9 cellular contexts compared by ENCODE assay signal in genomic region chr1:15178571-15179484, GRCh38. TPM values are rescaled to one million over a fixed set of nuclear protein-coding genes. Genes with fewer than 3 reads are reported as not detected.
DNase-seq lines count a peak whose midpoint lies in the region; TF ChIP-seq lines count a peak whose summit lies in the region.
"Had no signal": no experiment of that assay in that cellular context is flagged by ENCODE, and none has a peak within 500 bp of the region (broad histone marks: within the 10 kb centered on the region; RNA-seq: fewer than 3 reads in every experiment).

No MANE protein-coding gene starts in this region.

- no peak overlapping the region for H3K9ac ChIP-seq in rectal smooth muscle tissue (ENCODE audit: low read length)

- H3K4me3 ChIP-seq in Peyer's patch: no peak overlapping the region
- no peak overlapping the region for H3K4me3 ChIP-seq in rectal smooth muscle tissue (ENCODE audit: low read length)
- H3K4me3 ChIP-seq in suprapubic skin: no peak overlapping the region
- H3K4me3 ChIP-seq in lower leg skin (ENCODE audit: low read depth, poor library complexity, severe bottlenecking): no peak overlapping the region
- H3K4me3 ChIP-seq: HAP-1 had no signal

- H3K27me3 ChIP-seq in Peyer's patch (no peaks in the 10 kb centered on the region), rectal smooth muscle tissue (ENCODE audit: control insufficient read depth, insufficient read depth, low read length) (no peaks in the 10 kb centered on the region), suprapubic skin (no peaks in the 10 kb centered on the region)

- TF ChIP-seq CTCF in Peyer's patch (IDR thresholded peaks at IDR 0.05) (no peak), suprapubic skin (IDR thresholded peaks at IDR 0.05) (no peak), lower leg skin (IDR thresholded peaks at IDR 0.05) (no peak)

- TF ChIP-seq POLR2A in Peyer's patch (IDR thresholded peaks at IDR 0.05): no peak
- TF ChIP-seq POLR2A in suprapubic skin (IDR thresholded peaks at IDR 0.05): no peak
- TF ChIP-seq POLR2A in lower leg skin (IDR thresholded peaks at IDR 0.05): no peak

- TF ChIP-seq EP300 in suprapubic skin (IDR thresholded peaks at IDR 0.05): no peak

- 47% methylated on average over 9 of the region's 9 CpGs for WGBS in suprapubic skin
- WGBS in lower leg skin, 2 donors: 42 to 45% methylated on average over 9 of the region's 9 CpGs

- H3K27ac ChIP-seq in Peyer's patch (peak overlapping the region; percentile 49 to 80 (median 62)), rectal smooth muscle tissue (ENCODE audit: low read depth, low read length) (peak overlapping the region; percentile 56), suprapubic skin (no peak overlapping the region)

- H3K9me3 ChIP-seq in Peyer's patch (no peaks in the 10 kb centered on the region), suprapubic skin (no peaks in the 10 kb centered on the region)
- H3K9me3 ChIP-seq: HAP-1 had no signal

- intact Hi-C loops in lower leg skin (cut with DNase I; ENCODE audit: low total_unique reads): no loop called here

- H3K4me1 ChIP-seq in Peyer's patch (peaks cover 0 to 65% (median 0%) of the 10 kb centered on the region in 4 donors), rectal smooth muscle tissue (ENCODE audit: control insufficient read depth, insufficient read depth, low read length) (peaks cover 8% of the 10 kb centered on the region), suprapubic skin (peaks cover 28% of the 10 kb centered on the region)
- H3K4me1 ChIP-seq: HAP-1 had no signal

- DNase-seq in GOT3 (lab: John Stamatoyannopoulos, UW): peak; percentile 26
- DNase-seq in Peyer's patch: no peak
- peak; percentile 97 for DNase-seq in fibroblast of peridontal ligament (ENCODE audit: extremely low read depth)
- DNase-seq in activated CD4-positive, alpha-beta T cell treated with anti-CD3 and anti-CD28 coated beads for 48 hours: no peak
- DNase-seq in suprapubic skin (ENCODE audit: low spot score in 2 of 2): no peak
- no peak for DNase-seq in activated naive CD4-positive, alpha-beta T cell (lab: John Stamatoyannopoulos, UW)
- DNase-seq in lower leg skin (ENCODE audit: low spot score in 2 of 2): no peak

- H3K36me3 ChIP-seq in Peyer's patch: no peaks in the 10 kb centered on the region
- no peaks in the 10 kb centered on the region for H3K36me3 ChIP-seq in rectal smooth muscle tissue (ENCODE audit: control insufficient read depth, insufficient read depth, low read length)
- H3K36me3 ChIP-seq in suprapubic skin: no peaks in the 10 kb centered on the region
- H3K36me3 ChIP-seq: HAP-1 had no signal

RNA-seq across cellular contexts. Expression of gene TMEM51, which starts 25.3 kb away (rescaled TPM):
- total RNA-seq in Peyer's patch (10 to 100 TPM in 3 of 4 donors, 1 to 10 TPM in 1; 3.3 to 31.0 (median 20.6) TPM), suprapubic skin (10 to 100 TPM in 2 of 4 donors, 1 to 10 TPM in 2; 6.4 to 12.2 (median 10.6) TPM), lower leg skin (10 to 100 TPM in 1 of 4 donors, 1 to 10 TPM in 3; 8.5 to 10.3 (median 9.1) TPM)

Comparison
In these comparisons a context has a peak if more than half of its experiments do, and no peak if none do; other contexts are left out.
1. DNase-seq: peak in GOT3 (single experiment) and fibroblast of peridontal ligament (single experiment); none in Peyer's patch (0 of 3), activated CD4-positive, alpha-beta T cell treated with anti-CD3 and anti-CD28 coated beads for 48 hours (single experiment), suprapubic skin (0 of 2), activated naive CD4-positive, alpha-beta T cell (0 of 4) and lower leg skin (0 of 2).